8 cellular contexts compared by ENCODE assay signal in the genomic region with DNA sequence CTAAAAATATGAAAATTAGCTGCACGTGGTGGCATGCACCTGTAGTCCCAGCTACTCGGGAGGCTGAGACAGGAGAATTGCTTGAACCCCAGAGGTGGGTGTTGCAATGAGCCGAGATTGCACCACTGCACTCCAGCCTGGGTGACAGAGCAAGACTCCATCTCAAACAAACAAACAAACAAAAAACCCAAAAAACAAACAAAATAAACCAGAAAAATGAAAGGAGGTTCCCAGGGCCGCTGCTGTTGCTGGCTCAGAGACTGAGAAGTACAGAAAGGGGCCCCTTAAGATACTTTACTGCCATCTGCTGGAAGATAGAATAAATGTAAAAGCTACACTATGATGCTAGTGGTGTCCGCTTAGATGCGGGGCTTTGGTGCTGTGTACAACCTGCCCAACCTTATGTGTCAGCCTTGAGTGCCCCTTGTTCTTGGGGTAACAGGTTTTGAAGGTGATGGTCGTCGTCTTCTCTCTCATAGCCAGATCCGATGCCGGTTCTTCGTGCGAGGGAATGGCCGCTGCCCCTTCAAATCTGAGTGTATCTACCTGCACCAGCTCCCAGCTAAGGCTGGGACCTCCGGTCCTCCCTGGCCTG. TPM values are rescaled to one million over a fixed set of nuclear protein-coding genes. Genes with fewer than 3 reads are reported as not detected.
DNase-seq lines count a peak whose midpoint lies in the region; ATAC-seq and TF ChIP-seq lines count a peak whose summit lies in the region.

No MANE protein-coding gene starts in this region.

- peak; percentile 85 for TF ChIP-seq CTCF in VCaP (conservative IDR thresholded peaks at IDR 0.05)
- peak; percentile 87 for TF ChIP-seq CTCF in endodermal cell (conservative IDR thresholded peaks at IDR 0.05)
- TF ChIP-seq CTCF in uterus (IDR thresholded peaks at IDR 0.05): peak; percentile 65 to 84 (median 72)

- H3K9me3 Mint-ChIP-seq in endodermal cell: no peaks in the 10 kb centered on the region

- DNase-seq in DMS79 (lab: John Stamatoyannopoulos, UW) (peak; percentile 63), NCI-H2171 treated with DMSO at 0.1 percent for 48 hours (lab: John Stamatoyannopoulos, UW) (peak; percentile 83), endodermal cell (peak; percentile 63), middle frontal gyrus (ENCODE audit: extremely low spot score, low spot score) (peak; percentile 63), uterus (no peak), cortex of kidney (lab: John Stamatoyannopoulos, UW) (no peak)

- H3K9me3 ChIP-seq in endodermal cell (ENCODE audit: control insufficient read depth, low read length) (no peaks in the 10 kb centered on the region), uterus (no peaks in the 10 kb centered on the region)

- no peak for TF ChIP-seq POLR2A in uterus (IDR thresholded peaks at IDR 0.05)

- 31 to 46% methylated on average over 10 to 14 of the region's 14 CpGs for WGBS in endodermal cell (ENCODE audit: insufficient coverage in 1 of 2, insufficient read length in 1 of 2), 2 experiments

- no peak overlapping the region; the same call in 1 of the 2 replicates for H3K27ac ChIP-seq in VCaP
- no peak overlapping the region for H3K27ac ChIP-seq in endodermal cell (ENCODE audit: low read depth, low read length)
- H3K27ac ChIP-seq in uterus: no peak overlapping the region

- H3K27ac Mint-ChIP-seq in endodermal cell: no peak overlapping the region

- H3K4me1 Mint-ChIP-seq in endodermal cell: peaks cover 18% of the 10 kb centered on the region

- intact Hi-C loops in uterus (cut with DNase I; ENCODE audit: low total_unique reads): no loop called here

- H3K9ac ChIP-seq in endodermal cell (ENCODE audit: extremely low read depth, low read length, poor library complexity, severe bottlenecking): no peak overlapping the region

- H3K36me3 ChIP-seq in endodermal cell (ENCODE audit: control insufficient read depth, insufficient read depth, low read length) (no peaks in the 10 kb centered on the region), uterus (no peaks in the 10 kb centered on the region)

- ATAC-seq in HG02610 (IDR thresholded peaks at IDR 0.05; ENCODE audit: unreplicated experiment): peak; percentile 40

- peaks cover 24% of the 10 kb centered on the region for H3K27me3 Mint-ChIP-seq in endodermal cell (ENCODE audit: insufficient read depth)

- no peaks in the 10 kb centered on the region for H3K36me3 Mint-ChIP-seq in endodermal cell (ENCODE audit: low read depth)

- H3K4me3 Mint-ChIP-seq in endodermal cell: no peak overlapping the region

- no peaks in the 10 kb centered on the region for H3K27me3 ChIP-seq in endodermal cell (ENCODE audit: control insufficient read depth, insufficient read depth, low read length, poor library complexity, severe bottlenecking)
- H3K27me3 ChIP-seq in uterus: no peaks in the 10 kb centered on the region

- H3K4me3 ChIP-seq in endodermal cell (ENCODE audit: low read length) (no peak overlapping the region), uterus (no peak overlapping the region)

- H3K4me1 ChIP-seq in endodermal cell (ENCODE audit: control insufficient read depth, insufficient read depth, low read length) (peaks cover 9% of the 10 kb centered on the region), uterus (no peaks in the 10 kb centered on the region)

RNA-seq across cellular contexts. Expression of a gene that starts 2.8 kb away (rescaled TPM):
- total RNA-seq in endodermal cell: 10 to 100 TPM; 13.5 to 16.4 TPM
- 13.3 TPM for polyA plus RNA-seq in endodermal cell (2013, experiment 1 of 2)
- 14.2 TPM for polyA plus RNA-seq in endodermal cell (2013, experiment 2 of 2)
- total RNA-seq in uterus: 10 to 100 TPM in 3 of 4 donors, 1 to 10 TPM in 1; 9.6 to 19.1 (median 11.4) TPM

RNA-seq across cellular contexts. Expression of a gene that starts 18.8 kb away (rescaled TPM):
- total RNA-seq in endodermal cell (1,000 to 10,000 TPM; 1,411 to 1,652 TPM), uterus (1,000 to 10,000 TPM; 1,557 to 4,762 (median 2,904) TPM)
- polyA plus RNA-seq in endodermal cell (2013, experiment 1 of 2): 1,752 TPM
- 1,640 TPM for polyA plus RNA-seq in endodermal cell (2013, experiment 2 of 2)

RNA-seq across cellular contexts. Expression of a gene that starts 47.5 kb away (rescaled TPM):
- 10 to 100 TPM; 22.7 to 29.2 TPM for total RNA-seq in endodermal cell
- 32.4 TPM for polyA plus RNA-seq in endodermal cell (2013, experiment 1 of 2)
- 30.3 TPM for polyA plus RNA-seq in endodermal cell (2013, experiment 2 of 2)
- 100 to 1,000 TPM in 1 of 4 donors, 10 to 100 TPM in 3; 10.2 to 107 (median 17.2) TPM for total RNA-seq in uterus

Comparison
In these comparisons a context has a peak if more than half of its experiments do, and no peak if none do; other contexts are left out.
1. DNase-seq: peak in DMS79 (single experiment), NCI-H2171 treated with DMSO at 0.1 percent for 48 hours (single experiment), endodermal cell (single experiment) and middle frontal gyrus (single experiment); none in uterus (0 of 2) and cortex of kidney (single experiment).
2. Peak in every context shown above with its lines, with median percentiles within 50 percentile points of each other: CTCF ChIP-seq.